Comparison of ENCODE assay signal across 1 cellular context in the genomic region with DNA sequence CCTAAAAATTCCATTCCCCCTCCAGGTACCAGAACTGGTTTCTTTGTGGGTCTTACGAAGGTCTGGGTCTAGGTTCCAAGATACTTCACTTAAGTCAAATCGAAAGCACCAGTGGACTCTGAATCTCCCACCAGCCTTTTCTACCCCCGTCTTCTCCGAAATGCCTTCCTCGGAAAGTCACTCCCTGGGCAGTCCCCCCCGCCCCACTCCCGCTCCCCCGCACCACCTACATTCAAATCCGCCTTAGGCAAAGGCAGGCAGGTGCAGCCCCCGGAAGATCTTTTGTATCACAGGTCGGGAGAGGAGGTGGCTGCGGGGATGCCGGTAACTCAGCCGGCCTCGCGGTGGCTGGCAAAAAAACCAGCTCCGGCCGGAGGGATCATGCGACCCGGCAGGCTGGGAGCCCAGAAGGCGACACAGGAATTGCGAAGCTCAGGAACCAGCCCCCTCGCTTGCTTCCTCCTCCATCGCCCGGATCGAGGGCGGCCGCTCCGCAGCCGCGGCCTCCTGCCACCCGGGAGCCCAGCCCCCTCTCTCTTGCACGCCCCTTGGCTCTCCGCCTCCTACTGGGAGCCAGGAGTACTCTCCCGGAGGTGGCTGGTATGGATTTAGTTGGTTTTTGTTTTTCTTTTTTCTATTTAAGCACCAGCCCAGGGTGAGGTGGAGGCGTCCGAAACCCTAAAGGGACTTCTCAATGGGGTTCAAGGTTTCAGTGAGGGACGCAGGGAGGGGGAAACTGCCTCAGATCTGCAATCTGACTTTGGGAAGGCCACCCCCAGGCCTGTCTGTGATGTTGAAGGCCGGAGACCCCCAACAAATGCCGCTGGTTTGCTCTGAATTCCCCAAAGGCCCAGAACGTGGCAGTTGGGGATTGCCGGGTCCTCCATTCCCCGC.
TF ChIP-seq lines count a peak whose summit lies in the region.

A gene (minus strand): TSS at position 481 of the 894 bp plus-strand sequence. CDS start 650 bp downstream, outside the sequence.

TF ChIP-seq in A549, 52 proteins besides CTCF, POLR2A, EP300 and RAD21:
- TF ChIP-seq JUN (IDR thresholded peaks at IDR 0.05): peak; percentile 16 to 86; a peak in 1 of 5 replicates
- no peak for TF ChIP-seq RFX5 (IDR thresholded peaks at IDR 0.05)
- TF ChIP-seq POLR2AphosphoS2 (conservative IDR thresholded peaks at IDR 0.05; ENCODE audit: low read length): no peak
- peak; percentile 46 for TF ChIP-seq SMC3 (IDR thresholded peaks at IDR 0.05)
- no peak for TF ChIP-seq TFCP2L1 (CRISPR knock-in tag; IDR thresholded peaks at IDR 0.05)
- 0 out of 2 replicates have a peak, but pooled peaks have one; percentile 40 for TF ChIP-seq MAZ (IDR thresholded peaks at IDR 0.05; ENCODE audit: borderline replicate concordance, low read depth, low read length)
- TF ChIP-seq HOXB13 (CRISPR knock-in tag; IDR thresholded peaks at IDR 0.05; ENCODE audit: low read depth): 0 out of 2 replicates have a peak, but pooled peaks have one; percentile 16
- TF ChIP-seq, protein P1, sequence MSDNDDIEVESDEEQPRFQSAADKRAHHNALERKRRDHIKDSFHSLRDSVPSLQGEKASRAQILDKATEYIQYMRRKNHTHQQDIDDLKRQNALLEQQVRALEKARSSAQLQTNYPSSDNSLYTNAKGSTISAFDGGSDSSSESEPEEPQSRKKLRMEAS (IDR thresholded peaks at IDR 0.05): peak; percentile 38; the same call in 1 of the 2 replicates
